Comparison of ENCODE assay signal across 8 cellular contexts in the genomic region with DNA sequence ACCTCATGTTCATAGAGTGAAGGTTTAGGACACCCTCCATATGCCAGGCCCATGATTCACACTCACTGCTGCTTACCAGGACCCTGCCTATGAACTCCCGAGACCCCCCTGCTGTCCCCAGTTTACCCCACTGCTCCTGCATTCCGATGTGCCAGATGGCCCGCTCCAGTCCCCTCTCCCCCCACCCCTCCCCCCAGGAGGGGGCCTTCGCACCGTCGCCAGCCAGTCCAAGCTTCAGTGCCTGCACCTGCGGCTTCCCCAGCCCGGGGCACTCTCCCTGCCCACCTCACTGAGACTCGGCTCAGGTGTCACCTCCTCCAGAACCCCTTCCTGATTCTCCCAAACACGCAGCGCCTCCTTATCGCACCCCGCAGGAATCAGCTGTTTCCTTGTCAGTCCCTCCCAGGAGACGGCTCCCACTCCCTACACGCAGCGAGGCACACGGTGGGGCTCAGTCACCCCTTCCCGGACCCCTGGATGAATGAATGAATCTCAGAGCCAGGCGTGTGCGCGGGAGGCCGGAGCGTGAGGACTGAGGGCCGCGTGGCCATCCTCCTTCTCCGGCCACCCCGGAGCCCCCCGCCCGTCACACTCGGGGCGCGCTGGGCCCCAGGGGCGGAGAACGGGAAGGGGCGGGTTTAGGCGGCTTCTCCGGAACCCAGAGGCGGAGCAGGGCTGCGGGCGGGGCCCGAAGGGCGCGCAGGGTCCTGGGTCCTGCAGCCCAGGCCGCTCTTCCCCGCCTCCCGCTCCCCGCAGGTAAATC. TPM values are rescaled to one million over a fixed set of nuclear protein-coding genes. Genes with fewer than 3 reads are reported as not detected.
DNase-seq lines count a peak whose midpoint lies in the region; ATAC-seq, FAIRE-seq and TF ChIP-seq lines count a peak whose summit lies in the region.

No MANE protein-coding gene starts in this region.

- H3K4me3 Mint-ChIP-seq in activated naive CD8-positive, alpha-beta T cell, result peak overlapping the region; percentile 85

- H3K36me3 Mint-ChIP-seq in activated naive CD8-positive, alpha-beta T cell, result no peaks in the 10 kb centered on the region

- no peak for TF ChIP-seq CTCF in AG10803 (conservative IDR thresholded peaks at IDR 0.05; ENCODE audit: low read length)
- no peak for TF ChIP-seq CTCF in heart left ventricle (IDR thresholded peaks at IDR 0.05)
- peak in 1 of 4 experiments; percentile 7 for TF ChIP-seq CTCF in prostate gland (IDR thresholded peaks at IDR 0.05)

- no peaks in the 10 kb centered on the region for H3K9me3 Mint-ChIP-seq in activated naive CD8-positive, alpha-beta T cell (ENCODE audit: low read depth)

- DNase-seq in AG10803 (ENCODE audit: low read depth) (peak; percentile 41), HTR-8/SVneo (ENCODE audit: insufficient read length, low spot score) (peak; percentile 73), SJCRH30 (peak; percentile 45 to 50), heart left ventricle (peak; percentile 85 to 91 (median 86)), prostate gland (ENCODE audit: low spot score) (peak; percentile 55), DMS114 treated with DMSO at 0.1 percent for 48 hours (lab: John Stamatoyannopoulos, UW; ENCODE audit: unreplicated experiment) (no peak)

- H3K27me3 ChIP-seq in SJCRH30, result no peaks in the 10 kb centered on the region
- no peaks in the 10 kb centered on the region for H3K27me3 ChIP-seq in heart left ventricle
- H3K27me3 ChIP-seq in prostate gland (replicated peaks; ENCODE audit: insufficient read depth), result no peaks in the 10 kb centered on the region

- H3K36me3 ChIP-seq in SJCRH30 (no peaks in the 10 kb centered on the region), heart left ventricle (peaks cover 0 to 12% (median 6%) of the 10 kb centered on the region in 9 donors), prostate gland (no peaks in the 10 kb centered on the region)

- H3K27ac Mint-ChIP-seq in activated naive CD8-positive, alpha-beta T cell, result peak overlapping the region; percentile 64

- H3K27ac ChIP-seq in SJCRH30, result peak overlapping the region; percentile 10; the same call in 1 of the 2 replicates
- peak overlapping the region; percentile 91 to 100 (median 99) for H3K27ac ChIP-seq in heart left ventricle
- peak overlapping the region; percentile 84 to 91 for H3K27ac ChIP-seq in prostate gland

- peaks cover 24% of the 10 kb centered on the region for H3K4me1 Mint-ChIP-seq in activated naive CD8-positive, alpha-beta T cell (ENCODE audit: low read depth)

- no peaks in the 10 kb centered on the region for H3K27me3 Mint-ChIP-seq in activated naive CD8-positive, alpha-beta T cell

- peak; percentile 88 for FAIRE-seq in HTR-8/SVneo (lab: Jason Lieb, UNC)

- H3K9me3 ChIP-seq in SJCRH30 (replicated peaks), result no peaks in the 10 kb centered on the region
- H3K9me3 ChIP-seq in heart left ventricle, result no peaks in the 10 kb centered on the region
- no peaks in the 10 kb centered on the region for H3K9me3 ChIP-seq in prostate gland

- H3K4me3 ChIP-seq in AG10803 (ENCODE audit: low read length), result peak overlapping the region; percentile 87
- peak overlapping the region; percentile 76 for H3K4me3 ChIP-seq in SJCRH30
- peak overlapping the region; percentile 25 to 86 (median 79) for H3K4me3 ChIP-seq in heart left ventricle
- peak overlapping the region; percentile 72 to 76 for H3K4me3 ChIP-seq in prostate gland

- ATAC-seq in heart left ventricle, result peak in 3 of 4 donors; percentile 33 to 52 (median 39)

- WGBS in heart left ventricle, 4 donors, result 1% methylated on average over 17 to 47 of the region's 47 CpGs
- 1% methylated on average over 35 of the region's 47 CpGs for WGBS in prostate gland

- H3K4me1 ChIP-seq in SJCRH30 (no peaks in the 10 kb centered on the region), heart left ventricle (peaks cover 13 to 91% (median 79%) of the 10 kb centered on the region in 12 donors), prostate gland (replicated peaks) (peaks cover 18% of the 10 kb centered on the region)

- peak; percentile 66 for TF ChIP-seq POLR2A in GM19099 (IDR thresholded peaks at IDR 0.05; ENCODE audit: extremely low read depth, insufficient read length, low read depth)
- TF ChIP-seq POLR2A in heart left ventricle (IDR thresholded peaks at IDR 0.05), result peak in 1 of 2 donors; percentile 56
- peak; percentile 79 for TF ChIP-seq POLR2A in prostate gland (IDR thresholded peaks at IDR 0.05)

- intact Hi-C loops in heart left ventricle (cut with DNase I), result loop anchor here in 6 of 10 donors (2.0 to 5.0 kb wide), 2 partner anchors 34 kb away; a partner anchor contains a TSS
- intact Hi-C loops in prostate gland (cut with DNase I), result no loop called here

RNA-seq across cellular contexts. Expression of a gene that starts 1.7 kb away (rescaled TPM):
- 17.9 and 19.1 TPM in 2 replicates for total RNA-seq in SJCRH30 (2014; rRNA removed; shearing (Covaris generic))
- total RNA-seq in heart left ventricle (100 to 1,000 TPM; 127 to 259 (median 174) TPM), prostate gland (100 to 1,000 TPM in 1 of 2 donors, 10 to 100 TPM in 1; 94.4 to 120 TPM)
- polyA plus RNA-seq in heart left ventricle, result 100 to 1,000 TPM in 1 of 2 donors, 10 to 100 TPM in 1; 89.6 to 188 TPM

RNA-seq across cellular contexts. Expression of a gene that starts 25.6 kb away (rescaled TPM):
- 9.7 and 9.9 TPM in 2 replicates for total RNA-seq in SJCRH30 (2014; rRNA removed; shearing (Covaris generic))
- total RNA-seq in heart left ventricle, result 100 to 1,000 TPM in 1 of 9 donors, 10 to 100 TPM in 8; 28.4 to 128 (median 33.4) TPM
- 10 to 100 TPM; 21.9 to 68.4 TPM for polyA plus RNA-seq in heart left ventricle
- total RNA-seq in prostate gland, result 10 to 100 TPM; 82.7 to 87.4 TPM

RNA-seq across cellular contexts. Expression of a gene that starts 34.8 kb away (rescaled TPM):
- total RNA-seq in SJCRH30 (2014; rRNA removed; shearing (Covaris generic)), result 39.4 and 41.3 TPM in 2 replicates
- total RNA-seq in heart left ventricle (10 to 100 TPM; 28.8 to 47.0 (median 42.2) TPM), prostate gland (10 to 100 TPM; 52.6 to 77.7 TPM)
- 10 to 100 TPM; 17.0 to 49.0 TPM for polyA plus RNA-seq in heart left ventricle

Comparison
In these comparisons a context has a peak if more than half of its experiments do, and no peak if none do; other contexts are left out.
1. H3K27ac ChIP-seq: peak in every context shown above with its lines; median percentile 99 in heart left ventricle; 88 in prostate gland; 10 in SJCRH30.